ENCODE assay signal across 1 cellular context in genomic region chr7:8627322-8627721, GRCh38.
TF ChIP-seq lines count a peak whose summit lies in the region.

No MANE protein-coding gene starts in this region.

TF ChIP-seq in GM23338, 12 proteins besides CTCF, POLR2A, EP300 and RAD21 (continued from another document):
- TF ChIP-seq, protein P1, sequence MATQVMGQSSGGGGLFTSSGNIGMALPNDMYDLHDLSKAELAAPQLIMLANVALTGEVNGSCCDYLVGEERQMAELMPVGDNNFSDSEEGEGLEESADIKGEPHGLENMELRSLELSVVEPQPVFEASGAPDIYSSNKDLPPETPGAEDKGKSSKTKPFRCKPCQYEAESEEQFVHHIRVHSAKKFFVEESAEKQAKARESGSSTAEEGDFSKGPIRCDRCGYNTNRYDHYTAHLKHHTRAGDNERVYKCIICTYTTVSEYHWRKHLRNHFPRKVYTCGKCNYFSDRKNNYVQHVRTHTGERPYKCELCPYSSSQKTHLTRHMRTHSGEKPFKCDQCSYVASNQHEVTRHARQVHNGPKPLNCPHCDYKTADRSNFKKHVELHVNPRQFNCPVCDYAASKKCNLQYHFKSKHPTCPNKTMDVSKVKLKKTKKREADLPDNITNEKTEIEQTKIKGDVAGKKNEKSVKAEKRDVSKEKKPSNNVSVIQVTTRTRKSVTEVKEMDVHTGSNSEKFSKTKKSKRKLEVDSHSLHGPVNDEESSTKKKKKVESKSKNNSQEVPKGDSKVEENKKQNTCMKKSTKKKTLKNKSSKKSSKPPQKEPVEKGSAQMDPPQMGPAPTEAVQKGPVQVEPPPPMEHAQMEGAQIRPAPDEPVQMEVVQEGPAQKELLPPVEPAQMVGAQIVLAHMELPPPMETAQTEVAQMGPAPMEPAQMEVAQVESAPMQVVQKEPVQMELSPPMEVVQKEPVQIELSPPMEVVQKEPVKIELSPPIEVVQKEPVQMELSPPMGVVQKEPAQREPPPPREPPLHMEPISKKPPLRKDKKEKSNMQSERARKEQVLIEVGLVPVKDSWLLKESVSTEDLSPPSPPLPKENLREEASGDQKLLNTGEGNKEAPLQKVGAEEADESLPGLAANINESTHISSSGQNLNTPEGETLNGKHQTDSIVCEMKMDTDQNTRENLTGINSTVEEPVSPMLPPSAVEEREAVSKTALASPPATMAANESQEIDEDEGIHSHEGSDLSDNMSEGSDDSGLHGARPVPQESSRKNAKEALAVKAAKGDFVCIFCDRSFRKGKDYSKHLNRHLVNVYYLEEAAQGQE (IDR thresholded peaks at IDR 0.05; ENCODE audit: unreplicated experiment), result no peak
- TF ChIP-seq STAT1 (IDR thresholded peaks at IDR 0.05; ENCODE audit: unreplicated experiment), result no peak
